In the genomic region with DNA sequence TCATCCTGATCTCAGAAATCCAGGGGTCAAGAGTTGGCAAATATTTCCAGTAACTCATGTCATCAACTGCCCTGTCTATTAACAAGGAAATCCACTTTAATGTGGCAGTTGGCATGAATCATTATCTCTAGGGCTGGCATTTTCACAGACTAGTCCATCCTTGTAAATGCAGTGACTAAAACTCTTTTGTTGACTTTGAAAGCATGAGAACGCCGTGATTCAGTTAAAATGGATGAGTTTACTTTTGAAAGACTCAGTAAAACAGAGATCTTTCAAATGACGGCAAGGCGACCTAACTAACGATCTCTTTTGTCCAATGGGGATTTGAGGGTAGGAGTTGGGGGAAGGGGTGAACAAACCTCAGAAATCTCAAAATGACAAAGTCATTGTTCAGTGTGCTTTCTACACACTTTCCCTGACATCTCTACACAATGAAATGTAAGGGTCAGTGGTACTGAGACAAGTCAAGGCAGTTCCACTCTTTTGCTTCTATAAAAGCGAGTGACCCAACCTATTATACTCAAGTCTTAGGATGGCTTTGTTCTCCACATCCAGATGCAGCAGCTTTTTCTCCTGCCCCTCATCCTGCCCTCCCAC, we compare ENCODE assay signal across 15 cellular contexts.
DNase-seq lines count a peak whose midpoint lies in the region; ATAC-seq and TF ChIP-seq lines count a peak whose summit lies in the region.
"Had no signal": no experiment of that assay in that cellular context is flagged by ENCODE, and none has a peak within 500 bp of the region (broad histone marks: within the 10 kb centered on the region; RNA-seq: fewer than 3 reads in every experiment).

No MANE protein-coding gene starts in this region.

- CTCF ChIA-PET in CD4-positive, alpha-beta memory T cell (lab: Charles Lee; ENCODE audit: partially characterized antibody), result no interaction called here

- ATAC-seq in HG03280 (IDR thresholded peaks at IDR 0.05; ENCODE audit: unreplicated experiment) (peak; percentile 47), GM19035 (IDR thresholded peaks at IDR 0.05; ENCODE audit: unreplicated experiment) (no peak)
- ATAC-seq: heart right ventricle had no signal

- peaks cover 34 to 66% of the 10 kb centered on the region in 2 donors for H3K36me3 Mint-ChIP-seq in CD4-positive, alpha-beta memory T cell
- no peaks in the 10 kb centered on the region for H3K36me3 Mint-ChIP-seq in glutamatergic neuron (ENCODE audit: unreplicated experiment)

- no peak for TF ChIP-seq CTCF in AG10803 (conservative IDR thresholded peaks at IDR 0.05; ENCODE audit: low read length)
- no peak for TF ChIP-seq CTCF in VCaP (conservative IDR thresholded peaks at IDR 0.05)
- TF ChIP-seq CTCF in glutamatergic neuron (IDR thresholded peaks at IDR 0.05; ENCODE audit: partially characterized antibody, unreplicated experiment), result no peak

- H3K27me3 ChIP-seq in CD4-positive, alpha-beta memory T cell (ENCODE audit: insufficient read depth, low read length), result no peaks in the 10 kb centered on the region
- H3K27me3 ChIP-seq: heart right ventricle, spleen had no signal

- POLR2A ChIA-PET in CD4-positive, alpha-beta memory T cell (lab: Charles Lee; ENCODE audit: partially characterized antibody), result no interaction called here

- H3K4me1 ChIP-seq in CD4-positive, alpha-beta memory T cell (ENCODE audit: insufficient read depth, low read length), result no peaks in the 10 kb centered on the region
- H3K4me1 ChIP-seq: heart right ventricle, spleen had no signal

- peak overlapping the region in 1 of 7 donors; percentile 31 for H3K27ac Mint-ChIP-seq in CD4-positive, alpha-beta memory T cell
- no peak overlapping the region for H3K27ac Mint-ChIP-seq in glutamatergic neuron (ENCODE audit: unreplicated experiment)

- H3K27ac ChIP-seq in VCaP, result peak overlapping the region; percentile 61
- H3K27ac ChIP-seq in CD4-positive, alpha-beta memory T cell (ENCODE audit: low read depth, low read length), result no peak overlapping the region
- H3K27ac ChIP-seq: heart right ventricle, spleen had no signal

- H3K9me3 Mint-ChIP-seq in CD4-positive, alpha-beta memory T cell, result peaks cover 4 to 27% (median 13%) of the 10 kb centered on the region in 8 donors
- H3K9me3 Mint-ChIP-seq in glutamatergic neuron (ENCODE audit: unreplicated experiment), result peaks cover 1% of the 10 kb centered on the region

- H3K4me3 Mint-ChIP-seq in CD4-positive, alpha-beta memory T cell, result no peak overlapping the region
- no peak overlapping the region for H3K4me3 Mint-ChIP-seq in glutamatergic neuron (ENCODE audit: unreplicated experiment)

- peaks cover 0 to 1% (median 0%) of the 10 kb centered on the region in 4 donors for H3K4me1 Mint-ChIP-seq in CD4-positive, alpha-beta memory T cell
- no peaks in the 10 kb centered on the region for H3K4me1 Mint-ChIP-seq in glutamatergic neuron (ENCODE audit: low read depth, unreplicated experiment)

- peaks cover 4% of the 10 kb centered on the region for H3K36me3 ChIP-seq in CD4-positive, alpha-beta memory T cell (ENCODE audit: insufficient read depth, low read length)

- intact Hi-C loops in CD4-positive, alpha-beta memory T cell (cut with micrococcal nuclease), result no loop called here

- peak; percentile 28 for DNase-seq in AG10803 (ENCODE audit: low read depth)
- peak; percentile 50 for DNase-seq in foreskin melanocyte
- DNase-seq in CD4-positive, alpha-beta memory T cell, result no peak
- DNase-seq in glutamatergic neuron, result no peak
- no peak for DNase-seq in GDM1 (lab: John Stamatoyannopoulos, UW)
- DNase-seq: activated CD4-positive, alpha-beta T cell treated with anti-CD3 and anti-CD28 coated beads, Interleukin-2, amount 50 U/mL, for 1 hour; aorta; DMS 273 treated with DMSO at 0.1 percent for 48 hours; heart right ventricle; midbrain; NCI-H187; spleen had no signal

- H3K9me3 ChIP-seq in CD4-positive, alpha-beta memory T cell (ENCODE audit: control insufficient read depth in 1 of 2, low read length in 2 of 2), result no peaks in the 10 kb centered on the region

- H3K4me3 ChIP-seq in AG10803 (ENCODE audit: low read length), result no peak overlapping the region
- H3K4me3 ChIP-seq in CD4-positive, alpha-beta memory T cell (ENCODE audit: low read length in 2 of 2), result no peak overlapping the region
- H3K4me3 ChIP-seq: heart right ventricle, spleen had no signal

- no peaks in the 10 kb centered on the region for H3K27me3 Mint-ChIP-seq in CD4-positive, alpha-beta memory T cell
- no peaks in the 10 kb centered on the region for H3K27me3 Mint-ChIP-seq in glutamatergic neuron (ENCODE audit: unreplicated experiment)

Comparison
In these comparisons a context has a peak if more than half of its experiments do, and no peak if none do; other contexts are left out.
1. DNase-seq: peak in AG10803 (single experiment) and foreskin melanocyte (single experiment); none in CD4-positive, alpha-beta memory T cell (0 of 5), glutamatergic neuron (single experiment) and GDM1 (single experiment).